In the genomic region with DNA sequence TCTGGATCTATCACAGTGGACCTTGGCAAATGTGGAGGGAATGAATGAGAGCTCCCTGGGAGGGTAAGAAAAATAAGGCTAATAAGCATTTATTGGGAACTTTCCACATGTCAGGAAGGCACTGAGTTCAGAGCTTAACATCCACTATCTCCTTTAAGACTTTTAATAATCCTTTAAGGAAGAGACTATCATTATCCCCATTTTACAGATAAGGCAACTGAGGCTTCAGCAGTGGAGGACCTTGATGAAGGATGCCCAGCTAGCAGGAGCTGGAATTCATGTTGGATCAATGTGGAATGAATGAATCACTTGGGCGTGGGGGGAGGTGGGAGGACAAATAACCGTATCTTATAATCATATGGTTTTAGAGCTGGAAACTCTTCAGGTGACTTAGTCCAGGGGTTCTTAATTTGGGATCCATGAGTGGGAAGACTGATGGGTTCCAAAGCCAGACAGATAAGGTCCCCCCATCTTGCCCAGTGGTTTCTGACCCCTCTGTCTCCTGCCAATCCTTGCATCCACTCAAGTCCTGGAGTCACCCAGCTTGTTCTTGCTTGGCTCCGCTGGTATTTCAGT, we compare ENCODE assay signal across 37 cellular contexts.
"Had no signal": no experiment of that assay in that cellular context is flagged by ENCODE, and none has a peak within 500 bp of the region (broad histone marks: within the 10 kb centered on the region; RNA-seq: fewer than 3 reads in every experiment).

No MANE protein-coding gene starts in this region.

- DNase-seq: activated effector memory CD4-positive, alpha-beta T cell treated with anti-CD3 and anti-CD28 coated beads, Interleukin-2, amount 50 U/mL, for 16 hours; activated effector memory CD4-positive, alpha-beta T cell treated with Interleukin-2 at 50 U/mL for 16 hours; activated gamma-delta T cell; activated gamma-delta T cell treated with Interleukin-2 at 50 U/mL for 16 hours; activated naive CD4-positive, alpha-beta T cell; activated naive CD4-positive, alpha-beta T cell treated with anti-CD3 and anti-CD28 coated beads for 36 hours; activated naive CD4-positive, alpha-beta T cell treated with anti-CD3 and anti-CD28 coated beads, Interleukin-2, amount 10 ng/mL, durations not matched to agents 7 days and 5 days; activated naive CD4-positive, alpha-beta T cell treated with anti-CD3 and anti-CD28 coated beads, Interleukin-2, amount 50 U/mL, for 16 hours; activated naive CD4-positive, alpha-beta T cell treated with Interleukin-2 at 50 U/mL for 16 hours; activated naive CD8-positive, alpha-beta T cell treated with anti-CD3 and anti-CD28 coated beads for 36 hours; activated naive CD8-positive, alpha-beta T cell treated with anti-CD3 and anti-CD28 coated beads, Interleukin-2, amount 10 ng/mL, durations not matched to agents 7 days and 5 days; activated naive CD8-positive, alpha-beta T cell treated with anti-CD3 and anti-CD28 coated beads, Interleukin-2, amount 50 U/mL, for 24 hours; activated T-cell treated with anti-CD3 and anti-CD28 coated beads, Interleukin-2, amount 50 U/mL, for 24 hours; activated T-cell treated with anti-CD3 and anti-CD28 coated beads, Interleukin-2, amount 50 U/mL, for 4 hours; activated T-cell treated with anti-CD3 and anti-CD28 coated beads, Interleukin-2, amount 50 U/mL, for 48 hours; activated T-cell treated with anti-CD3 and anti-CD28 coated beads, Interleukin-2, amount 50 U/mL, for 72 hours; adrenal gland; amniotic stem cell; amygdala; anterior cingulate cortex; body of pancreas; brain microvascular endothelial cell; caudate nucleus; central memory CD4-positive, alpha-beta T cell; cerebellar nuclear complex had no signal

- H3K27ac Mint-ChIP-seq: activated naive CD4-positive, alpha-beta T cell treated with anti-CD3 and anti-CD28 coated beads for 36 hours; activated naive CD4-positive, alpha-beta T cell treated with anti-CD3 and anti-CD28 coated beads, Interleukin-2, amount 10 ng/mL, durations not matched to agents 7 days and 5 days; activated naive CD4-positive, alpha-beta T cell treated with anti-CD3 and anti-CD28 coated beads, Interleukin-2, amount 50 U/mL, for 24 hours; activated naive CD4-positive, alpha-beta T cell treated with anti-CD3 and anti-CD28 coated beads, Interleukin-2, amount 50 U/mL, for 72 hours; activated naive CD8-positive, alpha-beta T cell; activated naive CD8-positive, alpha-beta T cell treated with anti-CD3 and anti-CD28 coated beads for 36 hours; activated naive CD8-positive, alpha-beta T cell treated with anti-CD3 and anti-CD28 coated beads, Interleukin-2, amount 10 ng/mL, durations not matched to agents 7 days and 5 days; activated naive CD8-positive, alpha-beta T cell treated with anti-CD3 and anti-CD28 coated beads, Interleukin-2, amount 50 U/mL, for 24 hours; activated T-cell treated with anti-CD3 and anti-CD28 coated beads, Interleukin-2, amount 50 U/mL, for 24 hours; activated T-cell treated with anti-CD3 and anti-CD28 coated beads, Interleukin-2, amount 50 U/mL, for 72 hours; activated T-helper 1 cell treated with anti-CD3 and anti-CD28 coated beads, Interleukin-12 subunit alpha, Interleukin-12 subunit beta, Interleukin-2, Interleukin-4 antibody, amounts not matched to agents 30 ng/mL and 10 ng/mL and 1 ng/mL, durations not matched to agents 14 hours and 24 hours and 36 hours; activated T-helper 17 cell treated with anti-CD3 and anti-CD28 coated beads, Interleukin-2, amount 50 U/mL, for 72 hours; activated T-helper 2 cell treated with anti-CD3 and anti-CD28 coated beads, Interferon-gamma antibody, Interleukin-2, Interleukin-4, amounts not matched to agents 10 μg/mL and 5 μg/mL and 100 μg/mL, durations not matched to agents 14 hours and 24 hours and 36 hours; brain had no signal

- H3K9me3 Mint-ChIP-seq: activated naive CD4-positive, alpha-beta T cell treated with anti-CD3 and anti-CD28 coated beads for 36 hours; activated naive CD4-positive, alpha-beta T cell treated with anti-CD3 and anti-CD28 coated beads, Interleukin-2, amount 10 ng/mL, durations not matched to agents 7 days and 5 days; activated naive CD4-positive, alpha-beta T cell treated with anti-CD3 and anti-CD28 coated beads, Interleukin-2, amount 50 U/mL, for 24 hours; activated naive CD4-positive, alpha-beta T cell treated with anti-CD3 and anti-CD28 coated beads, Interleukin-2, amount 50 U/mL, for 72 hours; activated naive CD8-positive, alpha-beta T cell treated with anti-CD3 and anti-CD28 coated beads for 36 hours; activated naive CD8-positive, alpha-beta T cell treated with anti-CD3 and anti-CD28 coated beads, Interleukin-2, amount 10 ng/mL, durations not matched to agents 7 days and 5 days; activated naive CD8-positive, alpha-beta T cell treated with anti-CD3 and anti-CD28 coated beads, Interleukin-2, amount 50 U/mL, for 24 hours; activated T-cell treated with anti-CD3 and anti-CD28 coated beads, Interleukin-2, amount 50 U/mL, for 24 hours; activated T-cell treated with anti-CD3 and anti-CD28 coated beads, Interleukin-2, amount 50 U/mL, for 4 hours; activated T-cell treated with anti-CD3 and anti-CD28 coated beads, Interleukin-2, amount 50 U/mL, for 72 hours; activated T-helper 1 cell treated with anti-CD3 and anti-CD28 coated beads, Interleukin-12 subunit alpha, Interleukin-12 subunit beta, Interleukin-2, Interleukin-4 antibody, amounts not matched to agents 30 ng/mL and 10 ng/mL and 1 ng/mL, durations not matched to agents 14 hours and 24 hours and 36 hours; activated T-helper 17 cell treated with anti-CD3 and anti-CD28 coated beads, Interleukin-2, amount 50 U/mL, for 72 hours; activated T-helper 2 cell treated with anti-CD3 and anti-CD28 coated beads, Interferon-gamma antibody, Interleukin-2, Interleukin-4, amounts not matched to agents 10 μg/mL and 5 μg/mL and 100 μg/mL, durations not matched to agents 14 hours and 24 hours and 36 hours; central memory CD8-positive, alpha-beta T cell had no signal

- H3K4me1 ChIP-seq: adrenal gland, ascending aorta, breast epithelium had no signal

- ATAC-seq: activated naive CD4-positive, alpha-beta T cell treated with anti-CD3 and anti-CD28 coated beads, Interleukin-2, amount 50 U/mL, for 72 hours; activated naive CD8-positive, alpha-beta T cell treated with anti-CD3 and anti-CD28 coated beads, Interleukin-2, amount 50 U/mL, for 24 hours; activated T-cell treated with anti-CD3 and anti-CD28 coated beads, Interleukin-2, amount 50 U/mL, for 4 hours; activated T-cell treated with anti-CD3 and anti-CD28 coated beads, Interleukin-2, amount 50 U/mL, for 72 hours; activated T-helper 17 cell treated with anti-CD3 and anti-CD28 coated beads, Interleukin-2, amount 50 U/mL, for 72 hours; body of pancreas had no signal

- FAIRE-seq: astrocyte had no signal

- H3K4me3 ChIP-seq: adrenal gland, ascending aorta, body of pancreas, breast epithelium, cardiac muscle cell had no signal

- H3K4me3 Mint-ChIP-seq: activated naive CD4-positive, alpha-beta T cell treated with anti-CD3 and anti-CD28 coated beads for 36 hours; activated naive CD4-positive, alpha-beta T cell treated with anti-CD3 and anti-CD28 coated beads, Interleukin-2, amount 10 ng/mL, durations not matched to agents 7 days and 5 days; activated naive CD4-positive, alpha-beta T cell treated with anti-CD3 and anti-CD28 coated beads, Interleukin-2, amount 50 U/mL, for 24 hours; activated naive CD8-positive, alpha-beta T cell; activated naive CD8-positive, alpha-beta T cell treated with anti-CD3 and anti-CD28 coated beads for 36 hours; activated naive CD8-positive, alpha-beta T cell treated with anti-CD3 and anti-CD28 coated beads, Interleukin-2, amount 10 ng/mL, durations not matched to agents 7 days and 5 days; activated naive CD8-positive, alpha-beta T cell treated with anti-CD3 and anti-CD28 coated beads, Interleukin-2, amount 50 U/mL, for 24 hours; activated T-cell treated with anti-CD3 and anti-CD28 coated beads, Interleukin-2, amount 50 U/mL, for 24 hours; activated T-cell treated with anti-CD3 and anti-CD28 coated beads, Interleukin-2, amount 50 U/mL, for 4 hours; activated T-cell treated with anti-CD3 and anti-CD28 coated beads, Interleukin-2, amount 50 U/mL, for 72 hours; activated T-helper 1 cell treated with anti-CD3 and anti-CD28 coated beads, Interleukin-12 subunit alpha, Interleukin-12 subunit beta, Interleukin-2, Interleukin-4 antibody, amounts not matched to agents 30 ng/mL and 10 ng/mL and 1 ng/mL, durations not matched to agents 14 hours and 24 hours and 36 hours; activated T-helper 17 cell treated with anti-CD3 and anti-CD28 coated beads, Interleukin-2, amount 50 U/mL, for 72 hours; brain; central memory CD8-positive, alpha-beta T cell had no signal

- H3K36me3 ChIP-seq: adrenal gland, ascending aorta, brain microvascular endothelial cell, breast epithelium, cardiac muscle cell had no signal

- H3K9me3 ChIP-seq: adrenal gland, ascending aorta, body of pancreas, breast epithelium had no signal

- H3K36me3 Mint-ChIP-seq: activated naive CD4-positive, alpha-beta T cell treated with anti-CD3 and anti-CD28 coated beads, Interleukin-2, amount 10 ng/mL, durations not matched to agents 7 days and 5 days; activated naive CD4-positive, alpha-beta T cell treated with anti-CD3 and anti-CD28 coated beads, Interleukin-2, amount 50 U/mL, for 24 hours; activated naive CD4-positive, alpha-beta T cell treated with anti-CD3 and anti-CD28 coated beads, Interleukin-2, amount 50 U/mL, for 72 hours; activated naive CD8-positive, alpha-beta T cell; activated naive CD8-positive, alpha-beta T cell treated with anti-CD3 and anti-CD28 coated beads for 36 hours; activated naive CD8-positive, alpha-beta T cell treated with anti-CD3 and anti-CD28 coated beads, Interleukin-2, amount 10 ng/mL, durations not matched to agents 7 days and 5 days; brain had no signal

- H3K4me1 Mint-ChIP-seq: activated naive CD4-positive, alpha-beta T cell treated with anti-CD3 and anti-CD28 coated beads, Interleukin-2, amount 10 ng/mL, durations not matched to agents 7 days and 5 days; activated naive CD4-positive, alpha-beta T cell treated with anti-CD3 and anti-CD28 coated beads, Interleukin-2, amount 50 U/mL, for 24 hours; activated naive CD8-positive, alpha-beta T cell treated with anti-CD3 and anti-CD28 coated beads for 36 hours; activated naive CD8-positive, alpha-beta T cell treated with anti-CD3 and anti-CD28 coated beads, Interleukin-2, amount 50 U/mL, for 24 hours; activated T-helper 17 cell treated with anti-CD3 and anti-CD28 coated beads, Interleukin-2, amount 50 U/mL, for 72 hours; central memory CD8-positive, alpha-beta T cell had no signal

- H3K27ac ChIP-seq: adrenal gland, ascending aorta, body of pancreas, brain microvascular endothelial cell, breast epithelium, cardiac muscle cell had no signal
